ENCODE assay signal across 8 cellular contexts in the genomic region with DNA sequence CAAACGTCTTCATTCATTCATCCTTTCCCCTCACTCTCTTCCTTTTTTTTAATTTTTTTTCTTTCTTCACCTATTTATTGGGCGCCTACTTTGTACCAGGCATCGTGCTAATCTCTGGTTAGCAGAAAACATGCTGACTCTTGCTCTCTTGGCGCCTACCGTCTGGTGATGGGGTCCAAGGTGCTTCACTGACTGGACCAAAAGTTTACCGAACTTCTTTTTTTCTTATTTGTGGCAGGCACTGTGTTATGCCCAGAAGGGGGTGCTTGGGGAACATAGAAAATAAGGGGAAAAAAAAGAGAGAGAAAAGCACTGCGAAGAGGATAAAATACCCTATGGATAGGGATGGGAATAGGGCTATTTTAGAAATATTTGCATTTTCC. TPM values are rescaled to one million over a fixed set of nuclear protein-coding genes. Genes with fewer than 3 reads are reported as not detected.
DNase-seq lines count a peak whose midpoint lies in the region; ATAC-seq and TF ChIP-seq lines count a peak whose summit lies in the region.

No MANE protein-coding gene starts in this region.

- TF ChIP-seq EP300 in neural cell (conservative IDR thresholded peaks at IDR 0.05; ENCODE audit: poor library complexity, severe bottlenecking), result no peak

- no peaks in the 10 kb centered on the region for H3K27me3 ChIP-seq in right atrium auricular region
- peaks cover 8% of the 10 kb centered on the region; the same call in 1 of the 2 replicates for H3K27me3 ChIP-seq in MG63
- no peaks in the 10 kb centered on the region for H3K27me3 ChIP-seq in ectodermal cell (ENCODE audit: control insufficient read depth, insufficient read depth, low read length, poor library complexity, severe bottlenecking)
- no peaks in the 10 kb centered on the region for H3K27me3 ChIP-seq in neural cell (ENCODE audit: insufficient read depth, low read depth, low read length)

- H4K20me1 ChIP-seq in neural cell (ENCODE audit: insufficient read depth), result no peaks in the 10 kb centered on the region

- H3K4me1 ChIP-seq in right atrium auricular region (peaks cover 0 to 29% of the 10 kb centered on the region in 2 donors), ectodermal cell (ENCODE audit: control insufficient read depth, insufficient read depth, low read length) (peaks cover 4% of the 10 kb centered on the region)

- ATAC-seq in left cardiac atrium, result no peak

- H3K4me2 ChIP-seq in neural cell (ENCODE audit: low read length), result peak overlapping the region; percentile 79

- intact Hi-C loops in left cardiac atrium (cut with DNase I), result no loop called here

- H3F3A ChIP-seq in neural cell (ENCODE audit: insufficient read depth, low read length, poor library complexity, severe bottlenecking), result peaks cover 4% of the 10 kb centered on the region

- peak overlapping the region; percentile 97 to 98 for H3K4me3 ChIP-seq in right atrium auricular region
- peak overlapping the region; percentile 76 for H3K4me3 ChIP-seq in MG63
- H3K4me3 ChIP-seq in ectodermal cell (ENCODE audit: insufficient read depth, low read depth, low read length), result peak overlapping the region; percentile 97
- peak overlapping the region; percentile 81 for H3K4me3 ChIP-seq in neural cell (ENCODE audit: low read length)

- H3K36me3 ChIP-seq in right atrium auricular region (no peaks in the 10 kb centered on the region), MG63 (peaks cover 7% of the 10 kb centered on the region; the same call in 1 of the 2 replicates), ectodermal cell (ENCODE audit: control insufficient read depth, insufficient read depth, low read length) (no peaks in the 10 kb centered on the region), neural cell (ENCODE audit: insufficient read depth, low read length) (no peaks in the 10 kb centered on the region)

- H3K9ac ChIP-seq in neural cell (ENCODE audit: low read length), result peak overlapping the region; percentile 86

- peak overlapping the region; percentile 83 to 89 for H3K27ac ChIP-seq in right atrium auricular region
- H3K27ac ChIP-seq in ectodermal cell (ENCODE audit: insufficient read depth, low read depth, low read length, poor library complexity, severe bottlenecking), result peak overlapping the region; percentile 38
- peak overlapping the region; percentile 94 for H3K27ac ChIP-seq in neural cell (ENCODE audit: low read length)

- WGBS in ectodermal cell, 2 experiments, result 48 to 50% methylated on average over 7 of the region's 7 CpGs

- H3K9me2 ChIP-seq in neural cell (ENCODE audit: insufficient read depth, low read length), result no peaks in the 10 kb centered on the region

- H3K9me3 ChIP-seq in right atrium auricular region (no peaks in the 10 kb centered on the region), MG63 (no peaks in the 10 kb centered on the region), ectodermal cell (ENCODE audit: control insufficient read depth, low read length) (no peaks in the 10 kb centered on the region), neural cell (ENCODE audit: low read length) (no peaks in the 10 kb centered on the region)

- peak overlapping the region; percentile 78 for H2AFZ ChIP-seq in neural cell (ENCODE audit: low read depth, low read length)

- H3K79me2 ChIP-seq in neural cell (replicated peaks; ENCODE audit: insufficient read depth, low read length), result peaks cover 40% of the 10 kb centered on the region

- TF ChIP-seq CTCF in right atrium auricular region (IDR thresholded peaks at IDR 0.05), result no peak
- TF ChIP-seq CTCF in neural cell (IDR thresholded peaks at IDR 0.05; ENCODE audit: poor library complexity, severe bottlenecking), result no peak

- TF ChIP-seq RAD21 in neural cell (conservative IDR thresholded peaks at IDR 0.05), result no peak

- DNase-seq in right atrium auricular region (ENCODE audit: low spot score) (no peak), left cardiac atrium (no peak), MG63 (no peak), iPS-NIHi11 (ENCODE audit: low spot score) (no peak), occipital lobe (lab: John Stamatoyannopoulos, UW) (no peak), COLO829 (ENCODE audit: low spot score) (no peak)

TF ChIP-seq in neural cell, 6 proteins besides CTCF, POLR2A, EP300 and RAD21:
- TF ChIP-seq MXI1 (conservative IDR thresholded peaks at IDR 0.05; ENCODE audit: poor library complexity, severe bottlenecking), result no peak
- no peak for TF ChIP-seq TAF1 (IDR thresholded peaks at IDR 0.05; ENCODE audit: low read depth)
- TF ChIP-seq POLR2AphosphoS5 (IDR thresholded peaks at IDR 0.05), result no peak
- no peak for TF ChIP-seq EZH2 (IDR thresholded peaks at IDR 0.05; ENCODE audit: borderline replicate concordance, insufficient read depth, low read length, poor library complexity, severe bottlenecking)
- TF ChIP-seq, protein P1, sequence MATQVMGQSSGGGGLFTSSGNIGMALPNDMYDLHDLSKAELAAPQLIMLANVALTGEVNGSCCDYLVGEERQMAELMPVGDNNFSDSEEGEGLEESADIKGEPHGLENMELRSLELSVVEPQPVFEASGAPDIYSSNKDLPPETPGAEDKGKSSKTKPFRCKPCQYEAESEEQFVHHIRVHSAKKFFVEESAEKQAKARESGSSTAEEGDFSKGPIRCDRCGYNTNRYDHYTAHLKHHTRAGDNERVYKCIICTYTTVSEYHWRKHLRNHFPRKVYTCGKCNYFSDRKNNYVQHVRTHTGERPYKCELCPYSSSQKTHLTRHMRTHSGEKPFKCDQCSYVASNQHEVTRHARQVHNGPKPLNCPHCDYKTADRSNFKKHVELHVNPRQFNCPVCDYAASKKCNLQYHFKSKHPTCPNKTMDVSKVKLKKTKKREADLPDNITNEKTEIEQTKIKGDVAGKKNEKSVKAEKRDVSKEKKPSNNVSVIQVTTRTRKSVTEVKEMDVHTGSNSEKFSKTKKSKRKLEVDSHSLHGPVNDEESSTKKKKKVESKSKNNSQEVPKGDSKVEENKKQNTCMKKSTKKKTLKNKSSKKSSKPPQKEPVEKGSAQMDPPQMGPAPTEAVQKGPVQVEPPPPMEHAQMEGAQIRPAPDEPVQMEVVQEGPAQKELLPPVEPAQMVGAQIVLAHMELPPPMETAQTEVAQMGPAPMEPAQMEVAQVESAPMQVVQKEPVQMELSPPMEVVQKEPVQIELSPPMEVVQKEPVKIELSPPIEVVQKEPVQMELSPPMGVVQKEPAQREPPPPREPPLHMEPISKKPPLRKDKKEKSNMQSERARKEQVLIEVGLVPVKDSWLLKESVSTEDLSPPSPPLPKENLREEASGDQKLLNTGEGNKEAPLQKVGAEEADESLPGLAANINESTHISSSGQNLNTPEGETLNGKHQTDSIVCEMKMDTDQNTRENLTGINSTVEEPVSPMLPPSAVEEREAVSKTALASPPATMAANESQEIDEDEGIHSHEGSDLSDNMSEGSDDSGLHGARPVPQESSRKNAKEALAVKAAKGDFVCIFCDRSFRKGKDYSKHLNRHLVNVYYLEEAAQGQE (IDR thresholded peaks at IDR 0.05; ENCODE audit: borderline replicate concordance), result no peak
- TF ChIP-seq SMC3 (conservative IDR thresholded peaks at IDR 0.05; ENCODE audit: poor library complexity), result no peak

RNA-seq across cellular contexts. Expression of a gene that starts 0.5 kb away (rescaled TPM):
- total RNA-seq in right atrium auricular region (10 to 100 TPM; 35.8 to 63.6 TPM), left cardiac atrium (10 to 100 TPM; 46.5 to 60.6 TPM), occipital lobe (53.8 TPM)
- total RNA-seq in MG63 (2014; rRNA removed; shearing (Covaris generic); ENCODE audit: low replicate concordance), result 141 and 225 TPM in 2 replicates
- 55.8 TPM for polyA plus RNA-seq in ectodermal cell (2013, experiment 1 of 4)
- 55.4 TPM for polyA plus RNA-seq in ectodermal cell (2013, experiment 2 of 4)
- 44.0 TPM for polyA plus RNA-seq in ectodermal cell (2013, experiment 3 of 4)
- 42.9 TPM for polyA plus RNA-seq in ectodermal cell (2013, experiment 4 of 4)
- 182 and 202 TPM in 2 replicates for polyA plus RNA-seq in neural cell
- 80.8 and 130 TPM in 2 replicates for polyA minus RNA-seq in neural cell

Comparison
In these comparisons a context has a peak if more than half of its experiments do, and no peak if none do; other contexts are left out.
1. H3K27ac ChIP-seq: peak in every context shown above with its lines; median percentile 94 in neural cell; 86 in right atrium auricular region; 38 in ectodermal cell.